In genomic region chr10:119406137-119406536, GRCh38 we compare ENCODE assay signal across 19 cellular contexts.
DNase-seq lines count a peak whose midpoint lies in the region; ATAC-seq and TF ChIP-seq lines count a peak whose summit lies in the region.
"Had no signal": no experiment of that assay in that cellular context is flagged by ENCODE, and none has a peak within 500 bp of the region (broad histone marks: within the 10 kb centered on the region; RNA-seq: fewer than 3 reads in every experiment).

No MANE protein-coding gene starts in this region.

- intact Hi-C loops in adrenal gland (cut with DNase I): no loop called here
- intact Hi-C loops in esophagus muscularis mucosa (cut with DNase I): no loop called here

- TF ChIP-seq POLR2A in adrenal gland (IDR thresholded peaks at IDR 0.05) (no peak), esophagus muscularis mucosa (IDR thresholded peaks at IDR 0.05; ENCODE audit: low read depth) (no peak), suprapubic skin (IDR thresholded peaks at IDR 0.05) (no peak)

- TF ChIP-seq CTCF in adrenal gland (IDR thresholded peaks at IDR 0.05) (no peak), esophagus muscularis mucosa (IDR thresholded peaks at IDR 0.05) (no peak), suprapubic skin (IDR thresholded peaks at IDR 0.05) (no peak)

- H3K4me3 ChIP-seq in adrenal gland (no peak overlapping the region), esophagus muscularis mucosa (no peak overlapping the region), muscle layer of duodenum (ENCODE audit: low read depth in 1 of 2, low read length in 2 of 2) (no peak overlapping the region), suprapubic skin (no peak overlapping the region)

- no peaks in the 10 kb centered on the region for H3K27me3 ChIP-seq in adrenal gland
- H3K27me3 ChIP-seq in esophagus muscularis mucosa: no peaks in the 10 kb centered on the region
- no peaks in the 10 kb centered on the region for H3K27me3 ChIP-seq in muscle layer of duodenum (ENCODE audit: low read depth, low read length)
- H3K27me3 ChIP-seq in suprapubic skin: no peaks in the 10 kb centered on the region

- H3K9me3 ChIP-seq in adrenal gland (replicated peaks in 1 of 3) (no peaks in the 10 kb centered on the region), esophagus muscularis mucosa (no peaks in the 10 kb centered on the region), muscle layer of duodenum (ENCODE audit: control insufficient read depth in 1 of 2, low read length in 2 of 2) (no peaks in the 10 kb centered on the region), suprapubic skin (no peaks in the 10 kb centered on the region)

- no peaks in the 10 kb centered on the region for H3K36me3 ChIP-seq in adrenal gland (replicated peaks in 1 of 2)
- peaks cover 0 to 3% (median 0%) of the 10 kb centered on the region in 4 donors for H3K36me3 ChIP-seq in esophagus muscularis mucosa
- H3K36me3 ChIP-seq in muscle layer of duodenum (ENCODE audit: control insufficient read depth in 1 of 2, insufficient read depth in 2 of 2, low read length in 2 of 2): no peaks in the 10 kb centered on the region
- no peaks in the 10 kb centered on the region for H3K36me3 ChIP-seq in suprapubic skin

- peak overlapping the region in 4 of 5 donors; percentile 16 to 64 (median 31) for H3K27ac ChIP-seq in adrenal gland
- peak overlapping the region; percentile 47 to 67 (median 52) for H3K27ac ChIP-seq in esophagus muscularis mucosa (replicated peaks in 1 of 4)
- H3K27ac ChIP-seq in muscle layer of duodenum (ENCODE audit: low read length): peak overlapping the region; percentile 37
- H3K27ac ChIP-seq in suprapubic skin: peak overlapping the region; percentile 20
- H3K27ac ChIP-seq: RWPE1 had no signal

- 85 to 98% (median 89%) methylated on average over 3 of the region's 3 CpGs for WGBS in adrenal gland, 4 donors
- WGBS in esophagus muscularis mucosa: 93% methylated on average over 3 of the region's 3 CpGs
- WGBS in suprapubic skin: 95% methylated on average over 2 of the region's 3 CpGs

- ATAC-seq in GM19452 (IDR thresholded peaks at IDR 0.05; ENCODE audit: unreplicated experiment): no peak
- ATAC-seq in HG02885 (IDR thresholded peaks at IDR 0.05; ENCODE audit: poor library complexity, unreplicated experiment): no peak
- ATAC-seq: activated T-cell treated with anti-CD3 and anti-CD28 coated beads, Interleukin-2, amount 50 U/mL, for 4 hours; natural killer cell treated with Interleukin-12 subunit alpha and Interleukin-12 subunit beta and Interleukin-15 and Interleukin-18, amount 100 ng/mL, for 72 hours had no signal

- DNase-seq in adrenal gland (no peak), esophagus muscularis mucosa (ENCODE audit: extremely low spot score) (no peak), suprapubic skin (ENCODE audit: low spot score in 2 of 2) (no peak), NCI-H187 (lab: John Stamatoyannopoulos, UW) (no peak)
- DNase-seq in effector CD4-positive, alpha-beta T cell: no peak
- DNase-seq: activated CD4-positive, alpha-beta memory T cell treated with anti-CD3 and anti-CD28 coated beads, Interleukin-2, amount 10 ng/mL, durations not matched to agents 7 days and 5 days; activated naive CD4-positive, alpha-beta T cell treated with anti-CD3 and anti-CD28 coated beads, Interleukin-2, amount 50 U/mL, for 16 hours; activated T-cell treated with anti-CD3 and anti-CD28 coated beads, Interleukin-2, amount 50 U/mL, for 4 hours; CD4-positive, alpha-beta memory T cell; HFFc6; hippocampal formation; NCI-H1417 treated with DMSO at 0.1 percent for 48 hours; NCI-H524; T1000 had no signal

- H3K4me1 ChIP-seq in adrenal gland (replicated peaks in 1 of 2) (peaks cover 0 to 21% of the 10 kb centered on the region in 2 donors), esophagus muscularis mucosa (peaks cover 50 to 64% (median 59%) of the 10 kb centered on the region in 4 donors), muscle layer of duodenum (ENCODE audit: control insufficient read depth in 1 of 2, insufficient read depth in 2 of 2, low read length in 2 of 2) (peaks cover 13 to 16% of the 10 kb centered on the region in 2 donors), suprapubic skin (peaks cover 12% of the 10 kb centered on the region)

- TF ChIP-seq EP300 in esophagus muscularis mucosa (IDR thresholded peaks at IDR 0.05) (no peak), suprapubic skin (IDR thresholded peaks at IDR 0.05) (no peak)
